Comparison of ENCODE assay signal across 10 cellular contexts in genomic region chr15:47753591-47753990, GRCh38.
"Had no signal": no experiment of that assay in that cellular context is flagged by ENCODE, and none has a peak within 500 bp of the region (broad histone marks: within the 10 kb centered on the region; RNA-seq: fewer than 3 reads in every experiment).

No MANE protein-coding gene starts in this region.

- H3K27ac ChIP-seq: GM23248 had no signal

- H3K4me1 ChIP-seq: HAP-1 had no signal

- ATAC-seq: GM23338, HCT116 had no signal

- H3K36me3 ChIP-seq: HAP-1 had no signal

- H3K27ac Mint-ChIP-seq: GM23338, H9, HFFc6 had no signal

- DNase-seq: GOT3, H9, HCEC 1CT, HFFc6 had no signal

- H3K4me3 Mint-ChIP-seq: GM23338, H9, HFFc6 had no signal

- H3K4me3 ChIP-seq: GM23248, GM23338, HAP-1 had no signal

- FAIRE-seq: H1, H54 had no signal
